1 cellular context compared by ENCODE assay signal in the genomic region with DNA sequence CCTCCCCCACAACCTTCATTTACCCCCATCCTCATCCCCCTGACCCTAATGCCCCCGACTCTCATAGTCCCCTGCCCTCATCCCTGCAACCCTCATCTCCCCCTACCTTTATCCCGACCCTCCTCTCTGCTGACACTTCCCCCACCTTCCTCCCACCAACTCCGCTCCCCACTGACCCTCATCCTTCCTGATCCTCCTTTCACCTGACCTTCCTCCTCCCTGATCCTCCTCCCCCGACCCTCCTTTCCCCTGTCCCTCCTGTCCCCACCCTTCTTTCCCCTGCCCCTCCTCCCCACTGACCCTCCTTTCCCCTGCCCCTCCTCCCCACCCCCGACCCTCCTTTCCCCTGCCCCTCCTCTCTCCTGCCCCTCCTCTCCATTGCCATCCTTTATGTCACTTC.
TF ChIP-seq lines count a peak whose summit lies in the region.

No MANE protein-coding gene starts in this region.

TF ChIP-seq in HepG2, 621 proteins besides CTCF, POLR2A, EP300 and RAD21:
- TF ChIP-seq JDP2 (CRISPR knock-in tag; IDR thresholded peaks at IDR 0.05; ENCODE audit: borderline replicate concordance) (no peak), PHF5A (CRISPR knock-in tag; IDR thresholded peaks at IDR 0.05; ENCODE audit: low read depth, unreplicated experiment) (no peak), KAT7 (CRISPR knock-in tag; IDR thresholded peaks at IDR 0.05; ENCODE audit: borderline replicate concordance) (no peak), RNF2 (conservative IDR thresholded peaks at IDR 0.05; ENCODE audit: low read depth) (no peak), RBM22 (optimal IDR thresholded peaks at IDR 0.05; ENCODE audit: low read length) (no peak), ZNF3 (CRISPR knock-in tag; IDR thresholded peaks at IDR 0.05) (no peak), THAP8 (CRISPR knock-in tag; IDR thresholded peaks at IDR 0.05; ENCODE audit: borderline replicate concordance) (no peak), CSRNP1 (CRISPR knock-in tag; IDR thresholded peaks at IDR 0.05) (no peak), YEATS4 (CRISPR knock-in tag; IDR thresholded peaks at IDR 0.05; ENCODE audit: borderline replicate concordance) (no peak), ZIK1 (CRISPR knock-in tag; IDR thresholded peaks at IDR 0.05; ENCODE audit: borderline replicate concordance, low read depth) (no peak), GLI4 (CRISPR knock-in tag; IDR thresholded peaks at IDR 0.05; ENCODE audit: borderline replicate concordance) (no peak), KAT2B (IDR thresholded peaks at IDR 0.05; ENCODE audit: borderline replicate concordance, low read depth, low read length) (no peak), ZNF124 (CRISPR knock-in tag; IDR thresholded peaks at IDR 0.05) (no peak)
- TF ChIP-seq, protein P1, sequence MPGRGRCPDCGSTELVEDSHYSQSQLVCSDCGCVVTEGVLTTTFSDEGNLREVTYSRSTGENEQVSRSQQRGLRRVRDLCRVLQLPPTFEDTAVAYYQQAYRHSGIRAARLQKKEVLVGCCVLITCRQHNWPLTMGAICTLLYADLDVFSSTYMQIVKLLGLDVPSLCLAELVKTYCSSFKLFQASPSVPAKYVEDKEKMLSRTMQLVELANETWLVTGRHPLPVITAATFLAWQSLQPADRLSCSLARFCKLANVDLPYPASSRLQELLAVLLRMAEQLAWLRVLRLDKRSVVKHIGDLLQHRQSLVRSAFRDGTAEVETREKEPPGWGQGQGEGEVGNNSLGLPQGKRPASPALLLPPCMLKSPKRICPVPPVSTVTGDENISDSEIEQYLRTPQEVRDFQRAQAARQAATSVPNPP (CRISPR knock-in tag; IDR thresholded peaks at IDR 0.05) = no peak
